Comparison of ENCODE assay signal across 8 cellular contexts in genomic region chr16:84616515-84616914, GRCh38. TPM values are rescaled to one million over a fixed set of nuclear protein-coding genes. Genes with fewer than 3 reads are reported as not detected.
DNase-seq lines count a peak whose midpoint lies in the region; ATAC-seq, FAIRE-seq and TF ChIP-seq lines count a peak whose summit lies in the region.

No MANE protein-coding gene starts in this region.

- WGBS in small intestine, 3 donors, result 9 to 20% (median 14%) methylated on average over 13 of the region's 13 CpGs

- peaks cover 12% of the 10 kb centered on the region for H3K27me3 Mint-ChIP-seq in activated CD4-positive, alpha-beta T cell treated with anti-CD3 and anti-CD28 coated beads, Interleukin-2, amount 10 ng/mL, durations not matched to agents 7 days and 5 days
- H3K27me3 Mint-ChIP-seq in T-helper 17 cell, result no peaks in the 10 kb centered on the region

- peak overlapping the region; percentile 53 to 92 for H3K4me3 ChIP-seq in small intestine (ENCODE audit: low read depth in 1 of 2, low read length in 2 of 2)

- TF ChIP-seq CTCF in foreskin keratinocyte (conservative IDR thresholded peaks at IDR 0.05), result no peak

- POLR2A ChIA-PET in activated CD4-positive, alpha-beta T cell treated with anti-CD3 and anti-CD28 coated beads, Interleukin-2, amount 10 ng/mL, durations not matched to agents 7 days and 5 days (lab: Charles Lee), result interaction anchor here (1.1 to 1.3 kb wide), 2 partner anchors 10 to 102 kb away, joined by 4 read pairs; no protein-coding TSS in a partner anchor

- H3K9me3 Mint-ChIP-seq in activated CD4-positive, alpha-beta T cell treated with anti-CD3 and anti-CD28 coated beads, Interleukin-2, amount 10 ng/mL, durations not matched to agents 7 days and 5 days, result no peaks in the 10 kb centered on the region

- H3K4me3 Mint-ChIP-seq in activated CD4-positive, alpha-beta T cell treated with anti-CD3 and anti-CD28 coated beads, Interleukin-2, amount 10 ng/mL, durations not matched to agents 7 days and 5 days, result peak overlapping the region; percentile 99
- H3K4me3 Mint-ChIP-seq in T-helper 17 cell, result peak overlapping the region; percentile 99

- ATAC-seq in T-helper 17 cell, result peak; percentile 22
- ATAC-seq in foreskin keratinocyte, result no peak

- H3K36me3 ChIP-seq in small intestine (ENCODE audit: control insufficient read depth in 2 of 2, insufficient read depth in 2 of 2, low read length in 2 of 2), result no peaks in the 10 kb centered on the region

- H3K4me1 Mint-ChIP-seq in activated CD4-positive, alpha-beta T cell treated with anti-CD3 and anti-CD28 coated beads, Interleukin-2, amount 10 ng/mL, durations not matched to agents 7 days and 5 days, result peaks cover 57% of the 10 kb centered on the region
- H3K4me1 Mint-ChIP-seq in T-helper 17 cell, result peaks cover 53% of the 10 kb centered on the region

- CTCF ChIA-PET in activated CD4-positive, alpha-beta T cell treated with anti-CD3 and anti-CD28 coated beads, Interleukin-2, amount 10 ng/mL, durations not matched to agents 7 days and 5 days (lab: Charles Lee), result interaction anchor here (0.9 to 2.9 kb wide), 8 partner anchors 10 to 122 kb away, joined by 3 to 13 read pairs (median 4); no protein-coding TSS in a partner anchor

- peak; percentile 44 for DNase-seq in activated CD4-positive, alpha-beta T cell treated with anti-CD3 and anti-CD28 coated beads, Interleukin-2, amount 10 ng/mL, durations not matched to agents 7 days and 5 days
- DNase-seq in activated CD4-positive, alpha-beta T cell treated with anti-CD3 and anti-CD28 coated beads for 4 hours, result no peak
- DNase-seq in T-helper 17 cell, result no peak
- peak in 1 of 2 donors; percentile 18 for DNase-seq in foreskin keratinocyte
- DNase-seq in small intestine, result peak; percentile 60
- no peak for DNase-seq in HPDE6-E6E7 (ENCODE audit: extremely low spot score)
- DNase-seq in activated CD4-positive, alpha-beta T cell treated with anti-CD3 and anti-CD28 coated beads, Interleukin-2, amount 50 U/mL, for 4 hours, result no peak
- DNase-seq in putamen (ENCODE audit: low spot score), result no peak

- peaks cover 20% of the 10 kb centered on the region for H3K4me1 ChIP-seq in foreskin keratinocyte
- peaks cover 0 to 3% of the 10 kb centered on the region in 2 donors for H3K4me1 ChIP-seq in small intestine (ENCODE audit: control insufficient read depth in 2 of 2, insufficient read depth in 1 of 2, low read depth in 1 of 2, low read length in 1 of 2)

- H3K27ac ChIP-seq in foreskin keratinocyte, result peak overlapping the region; percentile 1
- peak overlapping the region in 1 of 2 donors; percentile 36 for H3K27ac ChIP-seq in small intestine (ENCODE audit: low read depth in 1 of 2, low read length in 1 of 2)

- no peaks in the 10 kb centered on the region for H3K27me3 ChIP-seq in foreskin keratinocyte
- H3K27me3 ChIP-seq in small intestine (ENCODE audit: control insufficient read depth in 2 of 2, insufficient read depth in 2 of 2, low read length in 2 of 2), result no peaks in the 10 kb centered on the region

- FAIRE-seq in small intestine (lab: Jason Lieb, UNC), result no peak

- H3K36me3 Mint-ChIP-seq in activated CD4-positive, alpha-beta T cell treated with anti-CD3 and anti-CD28 coated beads, Interleukin-2, amount 10 ng/mL, durations not matched to agents 7 days and 5 days (ENCODE audit: low read depth), result peaks cover 50% of the 10 kb centered on the region
- peaks cover 8% of the 10 kb centered on the region for H3K36me3 Mint-ChIP-seq in T-helper 17 cell (ENCODE audit: low read depth)

- H3K9me3 ChIP-seq in T-helper 17 cell (ENCODE audit: control insufficient read depth, low read length, poor library complexity, severe bottlenecking), result no peaks in the 10 kb centered on the region
- no peaks in the 10 kb centered on the region for H3K9me3 ChIP-seq in small intestine (ENCODE audit: control insufficient read depth, low read depth)

- peak overlapping the region; percentile 88 for H3K27ac Mint-ChIP-seq in activated CD4-positive, alpha-beta T cell treated with anti-CD3 and anti-CD28 coated beads, Interleukin-2, amount 10 ng/mL, durations not matched to agents 7 days and 5 days
- peak overlapping the region; percentile 99 for H3K27ac Mint-ChIP-seq in T-helper 17 cell

RNA-seq across cellular contexts. Expression of gene COTL1, which starts 1.4 kb away (rescaled TPM):
- 100 to 1,000 TPM; 780 to 845 TPM for total RNA-seq in activated CD4-positive, alpha-beta T cell treated with anti-CD3 and anti-CD28 coated beads, Interleukin-2, amount 10 ng/mL, durations not matched to agents 7 days and 5 days
- total RNA-seq in T-helper 17 cell (100 to 1,000 TPM; 287 to 328 TPM), foreskin keratinocyte (181 and 188 TPM in 2 replicates)
- polyA plus RNA-seq in foreskin keratinocyte (255 and 260 TPM in 2 replicates), small intestine (100 to 1,000 TPM in 2 of 3 donors, 10 to 100 TPM in 1; 87.2 to 166 (median 101) TPM)

RNA-seq across cellular contexts. Expression of gene KLHL36, which starts 31.8 kb away (rescaled TPM):
- total RNA-seq in activated CD4-positive, alpha-beta T cell treated with anti-CD3 and anti-CD28 coated beads, Interleukin-2, amount 10 ng/mL, durations not matched to agents 7 days and 5 days, result 10 to 100 TPM; 37.5 to 46.2 TPM
- total RNA-seq in T-helper 17 cell, result 10 to 100 TPM; 68.1 to 78.2 TPM
- 37.9 and 39.8 TPM in 2 replicates for total RNA-seq in foreskin keratinocyte
- polyA plus RNA-seq in foreskin keratinocyte, result 14.6 and 15.7 TPM in 2 replicates
- 10 to 100 TPM; 12.7 to 21.7 (median 16.8) TPM for polyA plus RNA-seq in small intestine

Comparison
In these comparisons a context has a peak if more than half of its experiments do, and no peak if none do; other contexts are left out.
1. DNase-seq: peak in activated CD4-positive, alpha-beta T cell treated with anti-CD3 and anti-CD28 coated beads, Interleukin-2, amount 10 ng/mL, durations not matched to agents 7 days and 5 days (single experiment) and small intestine (single experiment); none in activated CD4-positive, alpha-beta T cell treated with anti-CD3 and anti-CD28 coated beads for 4 hours (0 of 2), T-helper 17 cell (0 of 3), HPDE6-E6E7 (single experiment), activated CD4-positive, alpha-beta T cell treated with anti-CD3 and anti-CD28 coated beads, Interleukin-2, amount 50 U/mL, for 4 hours (0 of 2) and putamen (single experiment).